In genomic region chr12:104856548-104856947, GRCh38 we compare ENCODE assay signal across 31 cellular contexts.
"Had no signal": no experiment of that assay in that cellular context is flagged by ENCODE, and none has a peak within 500 bp of the region (broad histone marks: within the 10 kb centered on the region; RNA-seq: fewer than 3 reads in every experiment).

No MANE protein-coding gene starts in this region.

- H3K36me3 ChIP-seq: brain microvascular endothelial cell had no signal

- H3K27me3 ChIP-seq: brain microvascular endothelial cell had no signal

- H3K9ac ChIP-seq: KMS-11 had no signal

- H3K27ac ChIP-seq: brain microvascular endothelial cell, KMS-11, VCaP had no signal

- DNase-seq: activated B cell treated with CpG ODN at 0.5 μM for 24 hours; activated CD4-positive, alpha-beta memory T cell treated with anti-CD3 and anti-CD28 coated beads, Interleukin-2, amount 10 ng/mL, durations not matched to agents 7 days and 5 days; activated CD4-positive, alpha-beta T cell treated with anti-CD3 and anti-CD28 coated beads for 4 hours; activated CD4-positive, CD25-positive, alpha-beta regulatory T cell treated with anti-CD3 and anti-CD28 coated beads, Interleukin-2, amount 50 U/mL, for 72 hours; activated CD8-positive, alpha-beta memory T cell treated with anti-CD3 and anti-CD28 coated beads for 24 hours; activated CD8-positive, alpha-beta memory T cell treated with anti-CD3 and anti-CD28 coated beads, Interleukin-2, amount 10 ng/mL, durations not matched to agents 7 days and 5 days; activated CD8-positive, alpha-beta memory T cell treated with anti-CD3 and anti-CD28 coated beads, Interleukin-2, amount 50 U/mL, for 48 hours; activated effector memory CD4-positive, alpha-beta T cell treated with Interleukin-2 at 50 U/mL for 16 hours; activated naive CD4-positive, alpha-beta T cell treated with anti-CD3 and anti-CD28 coated beads, Interleukin-2, amount 10 ng/mL, durations not matched to agents 7 days and 5 days; activated naive CD8-positive, alpha-beta T cell treated with anti-CD3 and anti-CD28 coated beads, Interleukin-2, amount 50 U/mL, for 24 hours; activated T-cell treated with anti-CD3 and anti-CD28 coated beads, Interleukin-2, amount 50 U/mL, for 48 hours; anterior cingulate cortex; brain microvascular endothelial cell; MM.1S; NCI-H1105; NCI-H1417 treated with DMSO at 0.1 percent for 48 hours; NCI-H187 treated with DMSO at 0.1 percent for 48 hours; NCI-H2081; NCI-H2171 treated with DMSO at 0.1 percent for 48 hours; NCI-H2227 treated with DMSO at 0.1 percent for 48 hours; NCI-H446 treated with DMSO at 0.1 percent for 48 hours; NCI-H524; NCI-H69; NCI-H82; SIG-M5; T-cell; T-helper 17 cell had no signal

- ATAC-seq: activated CD8-positive, alpha-beta memory T cell treated with anti-CD3 and anti-CD28 coated beads, Interleukin-2, amount 10 ng/mL, durations not matched to agents 7 days and 5 days; activated naive CD8-positive, alpha-beta T cell treated with anti-CD3 and anti-CD28 coated beads, Interleukin-2, amount 50 U/mL, for 24 hours; Panc1; SK-N-SH treated with all-trans-retinoic acid at 6 μM for 48 hours; T-cell; T-helper 17 cell had no signal
